ENCODE assay signal across 8 cellular contexts in genomic region chr4:6658635-6659075, GRCh38. TPM values are rescaled to one million over a fixed set of nuclear protein-coding genes. Genes with fewer than 3 reads are reported as not detected.
DNase-seq lines count a peak whose midpoint lies in the region; ATAC-seq, FAIRE-seq and TF ChIP-seq lines count a peak whose summit lies in the region.
"Had no signal": no experiment of that assay in that cellular context is flagged by ENCODE, and none has a peak within 500 bp of the region (broad histone marks: within the 10 kb centered on the region; RNA-seq: fewer than 3 reads in every experiment).

No MANE protein-coding gene starts in this region.

- intact Hi-C loops in K562 (cut with micrococcal nuclease) = no loop called here

- TF ChIP-seq CTCF in K562 (IDR thresholded peaks at IDR 0.05 in 2 of 3, conservative IDR thresholded peaks at IDR 0.05 in 1 of 3; ENCODE audit: insufficient read depth in 2 of 3, low read depth in 1 of 3, low read length in 3 of 3) (no peak), keratinocyte (optimal IDR thresholded peaks at IDR 0.05 in 1 of 3, IDR thresholded peaks at IDR 0.05 in 1 of 3, conservative IDR thresholded peaks at IDR 0.05 in 1 of 3; ENCODE audit: extremely low read depth in 1 of 3, insufficient read depth in 2 of 3, low read length in 3 of 3) (no peak)

- in situ Hi-C loops in K562 (cut with MboI) = no loop called here

- no peaks in the 10 kb centered on the region for H3K9me3 ChIP-seq in T-helper 17 cell (ENCODE audit: control insufficient read depth, low read length, poor library complexity, severe bottlenecking)
- H3K9me3 ChIP-seq in K562 (replicated peaks; ENCODE audit: control insufficient read depth, insufficient read depth, low read depth, low read length) = no peaks in the 10 kb centered on the region
- H3K9me3 ChIP-seq in keratinocyte (ENCODE audit: control insufficient read depth, low read depth, low read length) = no peaks in the 10 kb centered on the region
- H3K9me3 ChIP-seq: SJSA1 had no signal

- H3K9me1 ChIP-seq in K562 (ENCODE audit: control insufficient read depth, insufficient read depth, low read length) = no peaks in the 10 kb centered on the region
- H3K9me1 ChIP-seq in keratinocyte (ENCODE audit: control insufficient read depth, extremely low read depth, insufficient read depth, low read length) = no peaks in the 10 kb centered on the region

- no peak for TF ChIP-seq RAD21 in K562 (CRISPR knock-in tag; conservative IDR thresholded peaks at IDR 0.05 in 1 of 2, IDR thresholded peaks at IDR 0.05 in 1 of 2)

- H3K4me3 Mint-ChIP-seq in T-helper 17 cell = peak overlapping the region; percentile 80

- no peak overlapping the region for H3K4me2 ChIP-seq in K562 (ENCODE audit: insufficient read depth, low read length)
- peak overlapping the region; percentile 82 for H3K4me2 ChIP-seq in keratinocyte (ENCODE audit: control insufficient read depth, extremely low read depth, insufficient read depth, low read depth, low read length)

- peak; percentile 45 to 61 (median 48) for DNase-seq in T-helper 17 cell
- no peak for DNase-seq in K562 (ENCODE audit: extremely low read depth in 1 of 4, low spot score in 3 of 4)
- no peak for DNase-seq in keratinocyte (ENCODE audit: low read depth, low spot score)
- DNase-seq in stimulated activated CD4-positive, alpha-beta T cell treated with anti-CD3 and anti-CD28 coated beads, Interleukin-4, amount 100 ng/mL, for 4 hours = peak; percentile 53 to 57
- DNase-seq in NCI-H1694 treated with DMSO at 0.1 percent for 48 hours (lab: John Stamatoyannopoulos, UW) = no peak

- peaks cover 0 to 17% of the 10 kb centered on the region in 2 experiments; a peak in 3 of 5 replicates for H3K4me1 ChIP-seq in K562 (replicated peaks in 1 of 2; ENCODE audit: control insufficient read depth in 2 of 2, insufficient read depth in 2 of 2, low read length in 2 of 2)
- H3K4me1 ChIP-seq in keratinocyte (ENCODE audit: control insufficient read depth, extremely low read depth, insufficient read depth, low read length) = peaks cover 5% of the 10 kb centered on the region
- H3K4me1 ChIP-seq: SJSA1 had no signal

- dilution Hi-C loops in keratinocyte (cut with MboI; ENCODE audit: extremely low pct_ligation_motif_present, low sequenced_read_pairs) = no loop called here

- 92% methylated on average over 44 of the region's 52 CpGs for WGBS in K562 (ENCODE audit: insufficient coverage, low coverage, missing lambda C conversion rate)

- H3K36me3 ChIP-seq in K562 (ENCODE audit: control insufficient read depth, insufficient read depth, low read length) (no peaks in the 10 kb centered on the region), keratinocyte (ENCODE audit: control insufficient read depth in 2 of 2, extremely low read depth in 1 of 2, insufficient read depth in 2 of 2, low read length in 2 of 2) (no peaks in the 10 kb centered on the region)
- H3K36me3 ChIP-seq: SJSA1 had no signal

- TF ChIP-seq EP300 in K562 (IDR thresholded peaks at IDR 0.05; ENCODE audit: low read length) = no peak

- ATAC-seq in T-helper 17 cell (peak; percentile 98), K562 (no peak), HG03520 (IDR thresholded peaks at IDR 0.05; ENCODE audit: unreplicated experiment) (no peak), GM19324 (IDR thresholded peaks at IDR 0.05; ENCODE audit: low FRiP score, unreplicated experiment) (no peak)

- H3K36me3 Mint-ChIP-seq in T-helper 17 cell (ENCODE audit: low read depth) = peaks cover 2% of the 10 kb centered on the region

- H3K4me3 ChIP-seq in K562 (no peak overlapping the region), keratinocyte (ENCODE audit: control insufficient read depth in 2 of 3, extremely low read depth in 1 of 3, insufficient read depth in 2 of 3, low read depth in 1 of 3, low read length in 3 of 3) (peak overlapping the region; percentile 8 to 54 (median 51))
- H3K4me3 ChIP-seq: SJSA1 had no signal

- no TSS peak for BruUV-seq in K562 (replicated peaks; lab: Mats Ljungman, UMichigan)

- H3K9ac ChIP-seq in K562 (ENCODE audit: insufficient read depth in 1 of 2, low read depth in 2 of 2, low read length in 2 of 2) (no peak overlapping the region), keratinocyte (ENCODE audit: control insufficient read depth, extremely low read depth, insufficient read depth, low read length) (no peak overlapping the region)

- H3K27me3 ChIP-seq in K562 (ENCODE audit: control insufficient read depth in 2 of 2, insufficient read depth in 2 of 2, low read length in 2 of 2) (0 out of 5 replicates have a peak, but pooled peaks cover 3 to 5% of the 10 kb centered on the region in 2 experiments), keratinocyte (ENCODE audit: control insufficient read depth, extremely low read depth, insufficient read depth, low read length) (peaks cover 9% of the 10 kb centered on the region)

- TF ChIP-seq POLR2A in K562 (conservative IDR thresholded peaks at IDR 0.05) = no peak

- CTCF ChIA-PET in K562 (lab: Yijun Ruan, JAX; ENCODE audit: low intra/inter-chr PET ratio) = no interaction called here

- H3K27ac Mint-ChIP-seq in T-helper 17 cell = peak overlapping the region; percentile 83

- H3K27me3 Mint-ChIP-seq in T-helper 17 cell = no peaks in the 10 kb centered on the region

- no peaks in the 10 kb centered on the region for H3K4me1 Mint-ChIP-seq in T-helper 17 cell

- H3K79me2 ChIP-seq in K562 (ENCODE audit: control insufficient read depth, insufficient read depth, low read length) (no peaks in the 10 kb centered on the region), keratinocyte (ENCODE audit: control insufficient read depth, insufficient read depth, low read length) (no peaks in the 10 kb centered on the region)

- H2AFZ ChIP-seq in K562 (ENCODE audit: low read depth, low read length) (no peak overlapping the region), keratinocyte (ENCODE audit: control insufficient read depth, low read length) (peak overlapping the region; percentile 61)

- FAIRE-seq in K562 (lab: Jason Lieb, UNC) (no peak), keratinocyte (lab: Jason Lieb, UNC) (no peak)

- H3K27ac ChIP-seq in K562 (ENCODE audit: extremely low read depth, low read depth, low read length) (no peak overlapping the region), keratinocyte (ENCODE audit: control insufficient read depth, insufficient read depth, low read length) (no peak overlapping the region)
- H3K27ac ChIP-seq: SJSA1 had no signal

- H4K20me1 ChIP-seq in K562 (replicated peaks; ENCODE audit: control insufficient read depth, insufficient read depth, low read length) (no peaks in the 10 kb centered on the region), keratinocyte (ENCODE audit: control insufficient read depth, extremely low read depth, insufficient read depth, low read length) (no peaks in the 10 kb centered on the region)

- POLR2A ChIA-PET in K562 (lab: Yijun Ruan, JAX) = interaction anchor here (0.9 to 1.9 kb wide), 3 partner anchors 12 to 16 kb away, joined by 3 to 9 read pairs (median 4); a partner anchor contains a TSS

RNA-seq across cellular contexts. Expression of gene MRFAP1, which starts 18.2 kb away (rescaled TPM):
- total RNA-seq in T-helper 17 cell (100 to 1,000 TPM; 158 to 163 TPM), K562 (2014; rRNA removed) (147 and 234 TPM in 2 replicates), K562 (2014; rRNA removed; fragmentation: Illumina TruSeq; extraction: Trizol) (151 and 173 TPM in 2 replicates), K562 (2015; rRNA removed; fragmentation: Illumina TruSeq; extraction: Trizol) (163 and 171 TPM in 2 replicates), K562 (2021) (257 and 270 TPM in 2 replicates)
- 15.5 and 27.2 TPM in 2 replicates for total RNA-seq in K562 (2011; cell fraction: chromatin; rRNA removed; ENCODE audit: low replicate concordance)
- total RNA-seq in K562 (2011; cell fraction: nucleolus; rRNA removed) = 14.7 and 15.3 TPM in 2 replicates
- 23.0 and 24.2 TPM in 2 replicates for total RNA-seq in K562 (2011; cell fraction: nucleoplasm; rRNA removed)
- polyA plus RNA-seq in K562 (2011; rRNA removed) (123 and 143 TPM in 2 replicates), K562 (2014; fragmentation: Illumina TruSeq; extraction: Trizol) (185 and 221 TPM in 2 replicates), K562 (2014; fragmentation: Nextera tagmentation; extraction: Ambion mirVana) (10 to 100 TPM; 46.0 to 59.9 TPM), K562 (2014; rRNA removed) (251 and 255 TPM in 2 replicates), keratinocyte (121 to 275 TPM (median 224 TPM) in 3 replicates)
- polyA plus RNA-seq in K562 (2011; cell fraction: cytosol; rRNA removed) = 93.5 and 146 TPM in 2 replicates
- polyA plus RNA-seq in K562 (2011; cell fraction: nucleus; rRNA removed) = 74.4 and 83.5 TPM in 2 replicates
- polyA plus RNA-seq in K562 (2012) = 285 and 344 TPM in 2 replicates
- polyA minus RNA-seq in K562 (2011; rRNA and poly(A)+ RNA removed) = 49.7 and 58.2 TPM in 2 replicates
- polyA minus RNA-seq in K562 (2011; cell fraction: cytosol; rRNA and poly(A)+ RNA removed) = 37.6 and 63.5 TPM in 2 replicates
- polyA minus RNA-seq in K562 (2011; cell fraction: nucleus; rRNA and poly(A)+ RNA removed) = 13.9 and 29.2 TPM in 2 replicates
- 328 TPM for polyA plus RNA-seq in keratinocyte (2011; ENCODE audit: low read depth)
- 191 and 208 TPM in 2 replicates for polyA plus RNA-seq in keratinocyte (2011; cell fraction: cytosol; rRNA removed)
- 109 and 121 TPM in 2 replicates for polyA plus RNA-seq in keratinocyte (2011; cell fraction: nucleus; rRNA removed)
- 208 and 319 TPM in 2 replicates for polyA plus RNA-seq in keratinocyte (2012; ENCODE audit: low replicate concordance)
- 22.1 to 50.5 TPM (median 33.4 TPM) in 3 replicates for polyA minus RNA-seq in keratinocyte
- polyA minus RNA-seq in keratinocyte (2011; cell fraction: cytosol; rRNA and poly(A)+ RNA removed) = 54.9 TPM
- polyA minus RNA-seq in keratinocyte (2011; cell fraction: nucleus; rRNA and poly(A)+ RNA removed) = 21.4 and 36.4 TPM in 2 replicates

RNA-seq across cellular contexts. Expression of gene S100P, which starts 35.0 kb away (rescaled TPM):
- 1 to 10 TPM; 2.1 to 3.8 TPM for total RNA-seq in T-helper 17 cell
- 1.7 TPM in 1 of 2 replicates, not detected in the other for total RNA-seq in K562 (2011; cell fraction: chromatin; rRNA removed; ENCODE audit: low replicate concordance)
- 0.33 and 0.53 TPM in 2 replicates for total RNA-seq in K562 (2011; cell fraction: nucleolus; rRNA removed)
- total RNA-seq in K562 (2011; cell fraction: nucleoplasm; rRNA removed) = 0.81 TPM in 1 of 2 replicates, not detected in the other
- total RNA-seq in K562 (2014; rRNA removed) = 5.8 and 7.5 TPM in 2 replicates
- total RNA-seq in K562 (2014; rRNA removed; fragmentation: Illumina TruSeq; extraction: Trizol) = 7.4 and 13.7 TPM in 2 replicates
- total RNA-seq in K562 (2015; rRNA removed; fragmentation: Illumina TruSeq; extraction: Trizol) = 7.2 and 7.5 TPM in 2 replicates
- 13.2 and 16.8 TPM in 2 replicates for total RNA-seq in K562 (2021)
- polyA plus RNA-seq in K562 (2011; rRNA removed) = 2.7 and 4.1 TPM in 2 replicates
- 0.55 and 3.2 TPM in 2 replicates for polyA plus RNA-seq in K562 (2011; cell fraction: cytosol; rRNA removed)
- polyA plus RNA-seq in K562 (2011; cell fraction: nucleus; rRNA removed) = 0.30 and 1.6 TPM in 2 replicates
- 11.5 and 304 TPM in 2 replicates for polyA plus RNA-seq in K562 (2012)
- polyA plus RNA-seq in K562 (2014; fragmentation: Illumina TruSeq; extraction: Trizol) = 6.9 and 7.4 TPM in 2 replicates
- 10 to 100 TPM; 21.0 to 23.8 TPM for polyA plus RNA-seq in K562 (2014; fragmentation: Nextera tagmentation; extraction: Ambion mirVana)
- polyA plus RNA-seq in K562 (2014; rRNA removed) = 5.5 and 5.7 TPM in 2 replicates
- polyA minus RNA-seq in K562 (2011; rRNA and poly(A)+ RNA removed) = 0.15 and 0.25 TPM in 2 replicates
- polyA minus RNA-seq in K562 (2011; cell fraction: cytosol; rRNA and poly(A)+ RNA removed) = 4.8 and 23.3 TPM in 2 replicates
- 4.7 and 6.1 TPM in 2 replicates for polyA minus RNA-seq in K562 (2011; cell fraction: nucleus; rRNA and poly(A)+ RNA removed)
- polyA plus RNA-seq in keratinocyte = 0.68 to 2.3 TPM (median 1.7 TPM) in 3 replicates
- polyA plus RNA-seq in keratinocyte (2011; ENCODE audit: low read depth) = 42.7 TPM
- polyA plus RNA-seq in keratinocyte (2011; cell fraction: cytosol; rRNA removed) = 0.94 and 5.6 TPM in 2 replicates
- 0.95 and 3.4 TPM in 2 replicates for polyA plus RNA-seq in keratinocyte (2011; cell fraction: nucleus; rRNA removed)
- polyA plus RNA-seq in keratinocyte (2012; ENCODE audit: low replicate concordance) = 2.4 and 565 TPM in 2 replicates
- 0.26 to 3.4 TPM (median 0.49 TPM) in 3 replicates for polyA minus RNA-seq in keratinocyte
- polyA minus RNA-seq in keratinocyte (2011; cell fraction: cytosol; rRNA and poly(A)+ RNA removed) = 29.9 TPM
- polyA minus RNA-seq in keratinocyte (2011; cell fraction: nucleus; rRNA and poly(A)+ RNA removed) = 9.8 and 12.6 TPM in 2 replicates
- total RNA-seq: SJSA1 had no signal

RNA-seq across cellular contexts. Expression of gene MRFAP1L1, which starts 51.0 kb away (rescaled TPM):
- 10 to 100 TPM; 29.3 to 33.0 TPM for total RNA-seq in T-helper 17 cell
- total RNA-seq in K562 (2011; cell fraction: chromatin; rRNA removed; ENCODE audit: low replicate concordance) = 23.4 and 45.9 TPM in 2 replicates
- total RNA-seq in K562 (2011; cell fraction: nucleolus; rRNA removed) = 16.5 and 18.4 TPM in 2 replicates
- 26.7 and 33.1 TPM in 2 replicates for total RNA-seq in K562 (2011; cell fraction: nucleoplasm; rRNA removed)
- 74.2 and 78.8 TPM in 2 replicates for total RNA-seq in K562 (2014; rRNA removed)
- 85.7 and 86.2 TPM in 2 replicates for total RNA-seq in K562 (2014; rRNA removed; fragmentation: Illumina TruSeq; extraction: Trizol)
- 83.3 and 90.6 TPM in 2 replicates for total RNA-seq in K562 (2015; rRNA removed; fragmentation: Illumina TruSeq; extraction: Trizol)
- 51.3 and 53.6 TPM in 2 replicates for total RNA-seq in K562 (2021)
- 59.5 and 83.8 TPM in 2 replicates for polyA plus RNA-seq in K562 (2011; rRNA removed)
- 19.4 and 37.0 TPM in 2 replicates for polyA plus RNA-seq in K562 (2011; cell fraction: cytosol; rRNA removed)
- polyA plus RNA-seq in K562 (2011; cell fraction: nucleus; rRNA removed) = 37.8 and 48.5 TPM in 2 replicates
- polyA plus RNA-seq in K562 (2012) = 49.1 and 74.0 TPM in 2 replicates
- polyA plus RNA-seq in K562 (2014; fragmentation: Illumina TruSeq; extraction: Trizol) = 74.8 and 87.6 TPM in 2 replicates
- polyA plus RNA-seq in K562 (2014; fragmentation: Nextera tagmentation; extraction: Ambion mirVana) = 10 to 100 TPM; 37.6 to 48.1 TPM
- polyA plus RNA-seq in K562 (2014; rRNA removed) = 104 and 111 TPM in 2 replicates
- polyA minus RNA-seq in K562 (2011; rRNA and poly(A)+ RNA removed) = 46.9 and 49.6 TPM in 2 replicates
- polyA minus RNA-seq in K562 (2011; cell fraction: cytosol; rRNA and poly(A)+ RNA removed) = 10.4 and 17.8 TPM in 2 replicates
- polyA minus RNA-seq in K562 (2011; cell fraction: nucleus; rRNA and poly(A)+ RNA removed) = 13.7 and 31.7 TPM in 2 replicates
- 47.6 to 77.9 TPM (median 50.7 TPM) in 3 replicates for polyA plus RNA-seq in keratinocyte
- polyA plus RNA-seq in keratinocyte (2011; ENCODE audit: low read depth) = 45.2 TPM
- polyA plus RNA-seq in keratinocyte (2011; cell fraction: cytosol; rRNA removed) = 53.6 and 54.4 TPM in 2 replicates
- 46.9 and 79.1 TPM in 2 replicates for polyA plus RNA-seq in keratinocyte (2011; cell fraction: nucleus; rRNA removed)
- polyA plus RNA-seq in keratinocyte (2012; ENCODE audit: low replicate concordance) = 42.9 and 49.5 TPM in 2 replicates
- 8.9 to 15.7 TPM (median 9.1 TPM) in 3 replicates for polyA minus RNA-seq in keratinocyte
- 18.4 TPM for polyA minus RNA-seq in keratinocyte (2011; cell fraction: cytosol; rRNA and poly(A)+ RNA removed)
- polyA minus RNA-seq in keratinocyte (2011; cell fraction: nucleus; rRNA and poly(A)+ RNA removed) = 9.8 and 14.8 TPM in 2 replicates

RNA-seq across cellular contexts. Expression of gene BLOC1S4, which starts 57.3 kb away (rescaled TPM):
- 10 to 100 TPM; 19.2 to 20.8 TPM for total RNA-seq in T-helper 17 cell
- 9.9 and 18.6 TPM in 2 replicates for total RNA-seq in K562 (2011; cell fraction: chromatin; rRNA removed; ENCODE audit: low replicate concordance)
- total RNA-seq in K562 (2011; cell fraction: nucleolus; rRNA removed) = 25.1 and 30.5 TPM in 2 replicates
- total RNA-seq in K562 (2011; cell fraction: nucleoplasm; rRNA removed) = 18.3 and 23.1 TPM in 2 replicates
- total RNA-seq in K562 (2014; rRNA removed) = 31.6 and 38.3 TPM in 2 replicates
- 10.0 and 11.2 TPM in 2 replicates for total RNA-seq in K562 (2014; rRNA removed; fragmentation: Illumina TruSeq; extraction: Trizol)
- total RNA-seq in K562 (2015; rRNA removed; fragmentation: Illumina TruSeq; extraction: Trizol) = 10.5 and 10.8 TPM in 2 replicates
- total RNA-seq in K562 (2021) = 29.4 and 31.1 TPM in 2 replicates
- polyA plus RNA-seq in K562 (2011; rRNA removed) = 21.0 and 25.5 TPM in 2 replicates
- polyA plus RNA-seq in K562 (2011; cell fraction: cytosol; rRNA removed) = 27.6 and 61.0 TPM in 2 replicates
- polyA plus RNA-seq in K562 (2011; cell fraction: nucleus; rRNA removed) = 14.4 and 23.7 TPM in 2 replicates
- 20.7 and 24.2 TPM in 2 replicates for polyA plus RNA-seq in K562 (2012)
- polyA plus RNA-seq in K562 (2014; fragmentation: Illumina TruSeq; extraction: Trizol) = 10.3 and 15.0 TPM in 2 replicates
- 1 to 10 TPM; 3.1 to 3.9 TPM for polyA plus RNA-seq in K562 (2014; fragmentation: Nextera tagmentation; extraction: Ambion mirVana)
- polyA plus RNA-seq in K562 (2014; rRNA removed) = 30.9 and 37.3 TPM in 2 replicates
- polyA minus RNA-seq in K562 (2011; rRNA and poly(A)+ RNA removed) = 5.4 and 8.9 TPM in 2 replicates
- polyA minus RNA-seq in K562 (2011; cell fraction: cytosol; rRNA and poly(A)+ RNA removed) = 9.5 and 11.1 TPM in 2 replicates
- 10.4 and 14.2 TPM in 2 replicates for polyA minus RNA-seq in K562 (2011; cell fraction: nucleus; rRNA and poly(A)+ RNA removed)
- polyA plus RNA-seq in keratinocyte = 11.2 to 13.6 TPM (median 11.7 TPM) in 3 replicates
- polyA plus RNA-seq in keratinocyte (2011; ENCODE audit: low read depth) = 4.5 TPM
- 10.5 and 12.0 TPM in 2 replicates for polyA plus RNA-seq in keratinocyte (2011; cell fraction: cytosol; rRNA removed)
- 11.2 and 12.2 TPM in 2 replicates for polyA plus RNA-seq in keratinocyte (2011; cell fraction: nucleus; rRNA removed)
- 7.1 and 12.2 TPM in 2 replicates for polyA plus RNA-seq in keratinocyte (2012; ENCODE audit: low replicate concordance)
- 2.7 to 3.8 TPM (median 3.1 TPM) in 3 replicates for polyA minus RNA-seq in keratinocyte
- 17.8 TPM for polyA minus RNA-seq in keratinocyte (2011; cell fraction: cytosol; rRNA and poly(A)+ RNA removed)
- polyA minus RNA-seq in keratinocyte (2011; cell fraction: nucleus; rRNA and poly(A)+ RNA removed) = 3.9 and 4.3 TPM in 2 replicates

Comparison
In these comparisons a context has a peak if more than half of its experiments do, and no peak if none do; other contexts are left out.
1. DNase-seq: peak in T-helper 17 cell (3 of 3) and stimulated activated CD4-positive, alpha-beta T cell treated with anti-CD3 and anti-CD28 coated beads, Interleukin-4, amount 100 ng/mL, for 4 hours (2 of 2); none in K562 (0 of 4), keratinocyte (single experiment) and NCI-H1694 treated with DMSO at 0.1 percent for 48 hours (single experiment).